In genomic region chr1:244970236-244970652, GRCh38 we compare ENCODE assay signal across 8 cellular contexts.
DNase-seq lines count a peak whose midpoint lies in the region; FAIRE-seq and TF ChIP-seq lines count a peak whose summit lies in the region.

No MANE protein-coding gene starts in this region.

- no peaks in the 10 kb centered on the region for H3K9me2 ChIP-seq in MM.1S (replicated peaks; ENCODE audit: insufficient read depth, low read length)

- H4K20me1 ChIP-seq in MM.1S (ENCODE audit: insufficient read depth, low read length): no peaks in the 10 kb centered on the region

- in situ Hi-C loops in G401 (cut with HindIII; ENCODE audit: low sequenced_read_pairs): no loop called here

- intact Hi-C loops in ascending aorta (cut with DNase I): loop anchor here (1.0 to 5.0 kb wide), 6 partner anchors 106 to 1713 kb away; partner anchors contain the start of genes CEP170, COX20, HNRNPU and SDCCAG8

- TF ChIP-seq CTCF in MM.1S (IDR thresholded peaks at IDR 0.05; ENCODE audit: low read length) (no peak), ascending aorta (IDR thresholded peaks at IDR 0.05) (no peak)

- DNase-seq in GM12891 (ENCODE audit: insufficient read length, low spot score): no peak
- DNase-seq in HEK293T (ENCODE audit: extremely low spot score): peak; percentile 68
- peak; percentile 82 for DNase-seq in MM.1S
- peak; percentile 89 for DNase-seq in SIG-M5 treated with dmso at 0.1 percent for 504 hours (lab: John Stamatoyannopoulos, UW; ENCODE audit: unreplicated experiment)
- DNase-seq in ascending aorta (ENCODE audit: low spot score in 2 of 2): peak in 1 of 2 donors; percentile 79
- DNase-seq in iPS-NIHi7 (ENCODE audit: extremely low spot score): peak; percentile 65
- peak; percentile 56 for DNase-seq in stimulated activated CD4-positive, alpha-beta T cell treated with anti-CD3 and anti-CD28 coated beads, Interleukin-12 subunit alpha, Interleukin-12 subunit beta, amount 100 ng/mL, for 4 hours
- DNase-seq in G401 (ENCODE audit: low spot score): no peak

- peak overlapping the region; percentile 88; the same call in 1 of the 2 replicates for H3K4me2 ChIP-seq in MM.1S (ENCODE audit: low read depth, low read length)

- no peak for TF ChIP-seq POLR2A in GM12891 (IDR thresholded peaks at IDR 0.05; ENCODE audit: low read depth, low read length)

- H3K27me3 ChIP-seq in MM.1S (replicated peaks; ENCODE audit: insufficient read depth, low read length) (no peaks in the 10 kb centered on the region), ascending aorta (no peaks in the 10 kb centered on the region)

- peak overlapping the region; percentile 74 for H3K4me3 ChIP-seq in MM.1S (ENCODE audit: low read length)
- peak overlapping the region; percentile 73 to 80 for H3K4me3 ChIP-seq in ascending aorta

- H3K79me2 ChIP-seq in MM.1S (ENCODE audit: low read length): peaks cover 9% of the 10 kb centered on the region

- H2AFZ ChIP-seq in MM.1S (ENCODE audit: low read length): peak overlapping the region; percentile 88

- peak overlapping the region; percentile 96 for H3K9ac ChIP-seq in MM.1S (ENCODE audit: low read length)

- POLR2A ChIA-PET in HEK293T (lab: Yijun Ruan, JAX): interaction anchor here (0.7 to 6.0 kb wide), 22 partner anchors 12 to 342 kb away, joined by 3 to 129 read pairs (median 4); partner anchors contain the start of genes COX20 and HNRNPU

- no peaks in the 10 kb centered on the region for H3K36me3 ChIP-seq in MM.1S (replicated peaks; ENCODE audit: insufficient read depth, low read length)
- H3K36me3 ChIP-seq in ascending aorta: no peaks in the 10 kb centered on the region

- H3K27ac ChIP-seq in MM.1S (ENCODE audit: low read length) (peak overlapping the region; percentile 88), ascending aorta (peak overlapping the region; percentile 99)

- peaks cover 21% of the 10 kb centered on the region for H3F3A ChIP-seq in MM.1S (ENCODE audit: insufficient read depth, low read length)

- H3K4me1 ChIP-seq in MM.1S (ENCODE audit: low read length): peaks cover 3% of the 10 kb centered on the region; the same call in 1 of the 2 replicates
- peaks cover 0 to 13% of the 10 kb centered on the region in 2 donors for H3K4me1 ChIP-seq in ascending aorta

- CTCF ChIA-PET in HEK293T (lab: Yijun Ruan, JAX): no interaction called here

- FAIRE-seq in GM12891 (lab: Jason Lieb, UNC): peak; percentile 64

- no peaks in the 10 kb centered on the region for H3K9me3 ChIP-seq in MM.1S (replicated peaks; ENCODE audit: insufficient read depth, low read length)
- no peaks in the 10 kb centered on the region for H3K9me3 ChIP-seq in ascending aorta

TF ChIP-seq in GM12891, 5 proteins besides CTCF, POLR2A, EP300 and RAD21:
- TF ChIP-seq POU2F2 (IDR thresholded peaks at IDR 0.05; ENCODE audit: low read depth, low read length) (no peak), SPI1 (IDR thresholded peaks at IDR 0.05; ENCODE audit: low read depth, low read length) (no peak), POLR2AphosphoS5 (IDR thresholded peaks at IDR 0.05; ENCODE audit: low read depth, low read length) (no peak), PAX5 (IDR thresholded peaks at IDR 0.05; ENCODE audit: insufficient read depth, low read length, severe bottlenecking) (no peak), TAF1 (IDR thresholded peaks at IDR 0.05; ENCODE audit: low read depth, low read length) (no peak)

TF ChIP-seq in HEK293T, 16 proteins besides CTCF, POLR2A, EP300 and RAD21:
- no peak for TF ChIP-seq NFRKB (IDR thresholded peaks at IDR 0.05)
- no peak for TF ChIP-seq PKNOX1 (IDR thresholded peaks at IDR 0.05)

Comparison
In these comparisons a context has a peak if more than half of its experiments do, and no peak if none do; other contexts are left out.
1. DNase-seq: peak in HEK293T (single experiment), MM.1S (single experiment), SIG-M5 treated with dmso at 0.1 percent for 504 hours (single experiment), iPS-NIHi7 (single experiment) and stimulated activated CD4-positive, alpha-beta T cell treated with anti-CD3 and anti-CD28 coated beads, Interleukin-12 subunit alpha, Interleukin-12 subunit beta, amount 100 ng/mL, for 4 hours (single experiment); none in GM12891 (single experiment) and G401 (single experiment).